In genomic region chr10:29026065-29026797, GRCh38 we compare ENCODE assay signal across 21 cellular contexts.
A peak's percentile ranks its signal among the peaks of the same experiment; 100 is the strongest.
DNase-seq lines count a peak whose midpoint lies in the region; ATAC-seq, FAIRE-seq and TF ChIP-seq lines count a peak whose summit lies in the region.
"Had no signal": no experiment of that assay in that cellular context is flagged by ENCODE, and none has a peak within 500 bp of the region (broad histone marks: within the 10 kb centered on the region; RNA-seq: fewer than 3 reads in every experiment).

No MANE protein-coding gene starts in this region.

- no peak overlapping the region for H3K14ac ChIP-seq in H1 (ENCODE audit: insufficient read length)
- no peak overlapping the region for H3K14ac ChIP-seq in mesenchymal stem cell (ENCODE audit: low read length in 2 of 2)

- 0 out of 2 replicates have a peak overlapping the region, but pooled peaks have one; percentile 12 for H2BK5ac ChIP-seq in H1 (ENCODE audit: low read depth, low read length)
- no peak overlapping the region for H2BK5ac ChIP-seq in mesenchymal stem cell (ENCODE audit: low read depth, low read length, poor library complexity, severe bottlenecking)

- TF ChIP-seq POLR2A in HepG2 (IDR thresholded peaks at IDR 0.05; ENCODE audit: insufficient read depth in 1 of 2, low read depth in 2 of 2, low read length in 2 of 2) (no peak), right lobe of liver (IDR thresholded peaks at IDR 0.05) (no peak), H1 (IDR thresholded peaks at IDR 0.05; ENCODE audit: control extremely low read depth in 1 of 2, low read depth in 2 of 2, low read length in 2 of 2) (no peak)

- FAIRE-seq in HepG2 (lab: Jason Lieb, UNC) (no peak), H1 (lab: Jason Lieb, UNC) (peak; percentile 95)
- FAIRE-seq: RCC 7860 had no signal

- 62% methylated on average over 10 of the region's 10 CpGs for WGBS in HepG2 (ENCODE audit: low lambda C conversion rate)
- 61% methylated on average over 8 of the region's 10 CpGs for WGBS in right lobe of liver (ENCODE audit: insufficient coverage, low coverage, low lambda C conversion rate, missing lambda C conversion rate)
- WGBS in H1 (ENCODE audit: extremely low coverage in 1 of 2, insufficient coverage in 1 of 2, insufficient read length in 1 of 2, insufficient replicate concordance in 2 of 2, low coverage in 1 of 2, low lambda C conversion rate in 2 of 2, missing lambda C conversion rate in 1 of 2), 2 experiments: 49% methylated on average over 10 of the region's 10 CpGs; no CpG with 5 or more reads in 1 of the 2 experiments
- 76% methylated on average over 10 of the region's 10 CpGs for WGBS in mesenchymal stem cell

- H4K91ac ChIP-seq in H1 (replicated peaks; ENCODE audit: insufficient read length, low read length): no peak overlapping the region
- no peak overlapping the region for H4K91ac ChIP-seq in mesenchymal stem cell (ENCODE audit: low read length)

- H3K27ac Mint-ChIP-seq in endothelial cell (ENCODE audit: unreplicated experiment): no peak overlapping the region
- H3K27ac Mint-ChIP-seq: HFFc6 had no signal

- H3K4me3 ChIP-seq in HepG2 (replicated peaks in 1 of 3; ENCODE audit: insufficient read depth in 1 of 3, low read depth in 2 of 3, low read length in 3 of 3) (no peak overlapping the region), right lobe of liver (no peak overlapping the region), H1 (ENCODE audit: extremely low read depth in 1 of 4, insufficient read depth in 2 of 4, low read depth in 3 of 4, low read length in 4 of 4) (no peak overlapping the region), mesenchymal stem cell (ENCODE audit: insufficient read depth in 1 of 2, low read depth in 1 of 2, low read length in 2 of 2) (no peak overlapping the region)
- H3K4me3 ChIP-seq: BLaER1 treated with 17β-estradiol and CSF1 and Interleukin-3, amounts not matched to agents 10 nM and 100 nM had no signal

- H2AFZ ChIP-seq in HepG2 (ENCODE audit: low read length) (no peak overlapping the region), H1 (ENCODE audit: low read length) (no peak overlapping the region), mesenchymal stem cell (ENCODE audit: low read depth, low read length) (no peak overlapping the region)

- no peaks in the 10 kb centered on the region for H3K23me2 ChIP-seq in H1 (ENCODE audit: low read depth, low read length)

- no peaks in the 10 kb centered on the region for H3K79me2 ChIP-seq in HepG2 (ENCODE audit: insufficient read depth, low read length)
- H3K79me2 ChIP-seq in H1 (ENCODE audit: control insufficient read depth in 1 of 2, insufficient read depth in 2 of 2, low read length in 2 of 2): no peaks in the 10 kb centered on the region

- H2BK12ac ChIP-seq in H1 (ENCODE audit: low read depth, low read length) (peak overlapping the region; percentile 78; the same call in 1 of the 2 replicates), mesenchymal stem cell (ENCODE audit: low read length in 2 of 2) (no peak overlapping the region)

- CTCF ChIA-PET in HepG2 (lab: Yijun Ruan, JAX; ENCODE audit: low intra/inter-chr PET ratio, low total read pairs) (no interaction called here), H1 (lab: Charles Lee; ENCODE audit: partially characterized antibody) (interaction anchor here (0.6 to 1.7 kb wide), 4 partner anchors 45 to 356 kb away, joined by 3 to 4 read pairs (median 3); no protein-coding TSS in a partner anchor)

- ATAC-seq in HepG2: no peak
- no peak for ATAC-seq in right lobe of liver

- H3K4me2 ChIP-seq in HepG2 (ENCODE audit: low read depth, low read length): no peak overlapping the region
- peak overlapping the region in 1 of 2 experiments; percentile 37; a peak in 1 of 4 replicates for H3K4me2 ChIP-seq in H1 (ENCODE audit: insufficient read depth in 1 of 2, low read depth in 2 of 2, low read length in 2 of 2)
- H3K4me2 ChIP-seq in mesenchymal stem cell (ENCODE audit: low read length, poor library complexity, severe bottlenecking): no peak overlapping the region
- H3K4me2 ChIP-seq: BLaER1 treated with 17β-estradiol and CSF1 and Interleukin-3, amounts not matched to agents 10 nM and 100 nM had no signal

- no peak overlapping the region for H3K4me3 Mint-ChIP-seq in endothelial cell (ENCODE audit: unreplicated experiment)
- H3K4me3 Mint-ChIP-seq: HFFc6 had no signal

- no peak overlapping the region for H2BK120ac ChIP-seq in H1 (replicated peaks; ENCODE audit: low read depth, low read length)
- H2BK120ac ChIP-seq in mesenchymal stem cell (ENCODE audit: low read depth, low read length): no peak overlapping the region

- H3K36me3 Mint-ChIP-seq in endothelial cell (ENCODE audit: low read depth, unreplicated experiment): no peaks in the 10 kb centered on the region

- H3K4me1 ChIP-seq in HepG2 (ENCODE audit: insufficient read depth, low read length) (peaks cover 14% of the 10 kb centered on the region), right lobe of liver (no peaks in the 10 kb centered on the region), H1 (replicated peaks in 1 of 4; ENCODE audit: control insufficient read depth in 3 of 4, insufficient read depth in 4 of 4, low read length in 3 of 4) (peaks cover 0 to 3% (median 1%) of the 10 kb centered on the region in 4 experiments; a peak in 2 of 7 replicates), mesenchymal stem cell (ENCODE audit: control insufficient read depth, insufficient read depth, low read depth, low read length) (no peaks in the 10 kb centered on the region)

- no peak overlapping the region for H2BK20ac ChIP-seq in H1 (ENCODE audit: low read length)

- H3K36me3 ChIP-seq in HepG2 (replicated peaks in 1 of 2; ENCODE audit: control insufficient read depth in 1 of 2, insufficient read depth in 2 of 2, low read length in 2 of 2) (no peaks in the 10 kb centered on the region), right lobe of liver (no peaks in the 10 kb centered on the region), H1 (ENCODE audit: control insufficient read depth in 2 of 4, insufficient read depth in 4 of 4, low read length in 3 of 4) (no peaks in the 10 kb centered on the region), mesenchymal stem cell (ENCODE audit: control insufficient read depth in 1 of 2, insufficient read depth in 2 of 2, low read depth in 1 of 2, low read length in 2 of 2) (no peaks in the 10 kb centered on the region)
- H3K36me3 ChIP-seq: BLaER1 treated with 17β-estradiol and CSF1 and Interleukin-3, amounts not matched to agents 10 nM and 100 nM had no signal

- TF ChIP-seq EP300 in HepG2 (IDR thresholded peaks at IDR 0.05; ENCODE audit: low read depth in 2 of 2, low read length in 2 of 2): no peak
- TF ChIP-seq EP300 in HepG2 (CRISPR knock-in tag; IDR thresholded peaks at IDR 0.05; ENCODE audit: borderline replicate concordance): no peak
- peak in 1 of 2 experiments; percentile 91; a peak in 1 of 3 replicates for TF ChIP-seq EP300 in H1 (IDR thresholded peaks at IDR 0.05; ENCODE audit: borderline replicate concordance in 1 of 2, low read depth in 2 of 2, low read length in 2 of 2)

- no peaks in the 10 kb centered on the region for H3K9me3 Mint-ChIP-seq in endothelial cell (ENCODE audit: unreplicated experiment)
- H3K9me3 Mint-ChIP-seq: HFFc6 had no signal

- in situ Hi-C loops in HepG2 (cut with HindIII; ENCODE audit: extremely low pct_ligation_motif_present, low pct_unique_long_range_greater_than_20kb): no loop called here

- no peak overlapping the region for H3K27ac ChIP-seq in HepG2 (ENCODE audit: extremely low read length, insufficient read depth, low read length)
- no peak overlapping the region for H3K27ac ChIP-seq in right lobe of liver
- no peak overlapping the region for H3K27ac ChIP-seq in H1 (ENCODE audit: low read depth, low read length)
- no peak overlapping the region for H3K27ac ChIP-seq in mesenchymal stem cell (ENCODE audit: low read length, poor library complexity, severe bottlenecking)
- H3K27ac ChIP-seq: BLaER1 treated with 17β-estradiol and CSF1 and Interleukin-3, amounts not matched to agents 10 nM and 100 nM; HL-60 had no signal

- H3K23ac ChIP-seq in H1 (ENCODE audit: insufficient read length) (no peak overlapping the region), mesenchymal stem cell (ENCODE audit: low read length in 2 of 2) (no peak overlapping the region)

- no peak overlapping the region for H4K5ac ChIP-seq in H1 (ENCODE audit: insufficient read length, low read depth, low read length)

- POLR2A ChIA-PET in HepG2 (lab: Yijun Ruan, JAX): no interaction called here
- POLR2A ChIA-PET in H1 (lab: Charles Lee; ENCODE audit: partially characterized antibody): no interaction called here

- H3K4me1 Mint-ChIP-seq in endothelial cell (ENCODE audit: unreplicated experiment): no peaks in the 10 kb centered on the region

- H2BK15ac ChIP-seq in H1 (ENCODE audit: low read length) (0 out of 2 replicates have a peak overlapping the region, but pooled peaks have one; percentile 34), mesenchymal stem cell (ENCODE audit: low read depth, poor library complexity, severe bottlenecking) (no peak overlapping the region)

- DNase-seq in HepG2 (ENCODE audit: low spot score) (no peak), right lobe of liver (no peak), H1 (ENCODE audit: low read depth in 1 of 2, low spot score in 2 of 2) (peak; percentile 58 to 59), mesenchymal stem cell (no peak), T-helper 2 cell (no peak), endothelial cell (ENCODE audit: low spot score) (no peak), NCI-H82 treated with DMSO at 0.1 percent for 48 hours (lab: John Stamatoyannopoulos, UW; ENCODE audit: unreplicated experiment) (no peak), NCI-H510A (lab: John Stamatoyannopoulos, UW) (no peak)
- DNase-seq: 8988T, DMS153, EL, HFFc6, Karpas-422, NCI-H1105 treated with DMSO at 0.1 percent for 48 hours, NCI-H187, NCI-H446, NCI-H82, SIG-M5 had no signal

- TF ChIP-seq RAD21 in HepG2 (CRISPR knock-in tag; IDR thresholded peaks at IDR 0.05) (no peak), H1 (IDR thresholded peaks at IDR 0.05 in 1 of 2, conservative IDR thresholded peaks at IDR 0.05 in 1 of 2; ENCODE audit: low read depth in 2 of 2, low read length in 2 of 2) (peak in 1 of 2 experiments; percentile 33; a peak in 3 of 4 replicates)

- H2AK5ac ChIP-seq in H1 (ENCODE audit: low read depth, low read length) (no peak overlapping the region; the same call in 1 of the 2 replicates), mesenchymal stem cell (ENCODE audit: low read length, severe bottlenecking) (no peak overlapping the region)

- no peak overlapping the region for H3K9ac ChIP-seq in HepG2 (ENCODE audit: insufficient read depth, low read depth, low read length)
- H3K9ac ChIP-seq in H1 (replicated peaks in 1 of 4; ENCODE audit: extremely low read depth in 1 of 4, low read depth in 3 of 4, low read length in 3 of 4): no peak overlapping the region; a peak in 1 of 7 replicates
- no peak overlapping the region for H3K9ac ChIP-seq in mesenchymal stem cell (ENCODE audit: low read length)
- H3K9ac ChIP-seq: BLaER1 treated with 17β-estradiol and CSF1 and Interleukin-3, amounts not matched to agents 10 nM and 100 nM had no signal

- no peak overlapping the region for H3K4ac ChIP-seq in H1 (replicated peaks; ENCODE audit: insufficient read length, low read depth, low read length)
- no peak overlapping the region for H3K4ac ChIP-seq in mesenchymal stem cell (ENCODE audit: low read depth in 1 of 2, low read length in 2 of 2)

- H3K9me3 ChIP-seq in HepG2 (ENCODE audit: low read length) (no peaks in the 10 kb centered on the region), right lobe of liver (no peaks in the 10 kb centered on the region), H1 (ENCODE audit: insufficient read depth in 2 of 2, low read depth in 1 of 2, low read length in 1 of 2) (no peaks in the 10 kb centered on the region), mesenchymal stem cell (ENCODE audit: control insufficient read depth, low read length) (no peaks in the 10 kb centered on the region)
- H3K9me3 ChIP-seq: BLaER1 treated with 17β-estradiol and CSF1 and Interleukin-3, amounts not matched to agents 10 nM and 100 nM had no signal

- H4K8ac ChIP-seq in H1 (ENCODE audit: extremely low read depth, insufficient read depth, low read length) (no peak overlapping the region), mesenchymal stem cell (ENCODE audit: low read length) (peak overlapping the region; percentile 19)

- H3K18ac ChIP-seq in H1 (ENCODE audit: extremely low read depth, low read length) (no peak overlapping the region), mesenchymal stem cell (ENCODE audit: low read depth in 1 of 2, low read length in 2 of 2) (no peak overlapping the region)

- no TSS peak for BruUV-seq in HepG2 (replicated peaks; lab: Mats Ljungman, UMichigan)

- no peaks in the 10 kb centered on the region for H4K20me1 ChIP-seq in HepG2 (ENCODE audit: insufficient read depth, low read length)
- no peaks in the 10 kb centered on the region for H4K20me1 ChIP-seq in H1 (replicated peaks in 1 of 2; ENCODE audit: control insufficient read depth in 1 of 2, insufficient read depth in 2 of 2, low read length in 2 of 2)
- H4K20me1 ChIP-seq: BLaER1 treated with 17β-estradiol and CSF1 and Interleukin-3, amounts not matched to agents 10 nM and 100 nM had no signal

- intact Hi-C loops in HepG2 (cut with micrococcal nuclease; ENCODE audit: unreplicated experiment): no loop called here
- intact Hi-C loops in right lobe of liver (cut with DNase I): no loop called here

- TF ChIP-seq CTCF in HepG2 (CRISPR knock-in tag; IDR thresholded peaks at IDR 0.05) (no peak), right lobe of liver (IDR thresholded peaks at IDR 0.05) (no peak), H1 (IDR thresholded peaks at IDR 0.05; ENCODE audit: control extremely low read depth in 1 of 3, insufficient read depth in 1 of 3, low read depth in 1 of 3, low read length in 3 of 3) (peak; percentile 21 to 47 (median 43)), endothelial cell (IDR thresholded peaks at IDR 0.05; ENCODE audit: unreplicated experiment) (no peak)

- H3K56ac ChIP-seq in H1 (replicated peaks; ENCODE audit: insufficient read length, low read depth, low read length): no peak overlapping the region

- H3K27me3 Mint-ChIP-seq in endothelial cell (ENCODE audit: unreplicated experiment): no peaks in the 10 kb centered on the region

- H3K79me1 ChIP-seq in H1 (ENCODE audit: low read depth, low read length) (no peaks in the 10 kb centered on the region), mesenchymal stem cell (replicated peaks; ENCODE audit: low read length, poor library complexity, severe bottlenecking) (no peaks in the 10 kb centered on the region)

- no peaks in the 10 kb centered on the region for H3K27me3 ChIP-seq in HepG2 (ENCODE audit: control insufficient read depth in 1 of 2, insufficient read depth in 2 of 2, low read length in 2 of 2)
- H3K27me3 ChIP-seq in right lobe of liver: no peaks in the 10 kb centered on the region
- no peaks in the 10 kb centered on the region for H3K27me3 ChIP-seq in H1 (replicated peaks in 1 of 4; ENCODE audit: control insufficient read depth in 3 of 4, extremely low read depth in 1 of 4, insufficient read depth in 3 of 4, low read length in 3 of 4)
- H3K27me3 ChIP-seq in mesenchymal stem cell (ENCODE audit: control insufficient read depth in 1 of 2, insufficient read depth in 1 of 2, low read length in 2 of 2): peaks cover 0 to 13% of the 10 kb centered on the region in 2 experiments
- H3K27me3 ChIP-seq: BLaER1 treated with 17β-estradiol and CSF1 and Interleukin-3, amounts not matched to agents 10 nM and 100 nM had no signal

Comparison
In these comparisons a context has a peak if more than half of its experiments do, and no peak if none do; other contexts are left out.
1. DNase-seq: peak in H1 (2 of 2); none in HepG2 (single experiment), right lobe of liver (0 of 3), mesenchymal stem cell (single experiment), T-helper 2 cell (0 of 5), endothelial cell (single experiment), NCI-H82 treated with DMSO at 0.1 percent for 48 hours (single experiment) and NCI-H510A (single experiment).
2. CTCF ChIP-seq: peak in H1 (3 of 3); none in HepG2 (single experiment), right lobe of liver (0 of 4) and endothelial cell (single experiment).
3. Of the 41 proteins assayed by ChIP-seq in both HepG2 and H1: peak only in HepG2: none; only in H1: ASH2L, CREB1, CTCF, MAFK, SP1 and TCF12; in both: none; in neither: 32; mixed calls (peak in some experiments, not most) for 3.